Comparison of ENCODE assay signal across 2 cellular contexts in the genomic region with DNA sequence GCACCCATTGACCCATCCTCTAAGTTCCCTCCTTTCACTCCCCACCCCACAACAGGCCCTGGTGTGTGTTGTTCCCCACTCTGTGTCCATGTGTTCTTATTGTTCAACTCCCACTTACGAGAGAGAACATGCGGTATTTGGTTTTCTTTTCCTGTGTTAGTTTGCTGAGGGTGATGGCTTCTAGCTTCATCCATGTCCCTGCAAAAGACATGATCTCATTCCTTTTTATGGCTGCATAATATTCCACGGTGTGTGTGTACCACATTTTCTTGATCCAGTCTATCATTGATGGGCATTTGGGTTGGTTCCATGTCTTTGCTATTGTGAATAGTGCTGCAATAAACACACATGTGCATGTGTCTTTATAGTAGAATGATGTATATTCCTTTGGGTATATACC. TPM values are rescaled to one million over a fixed set of nuclear protein-coding genes. Genes with fewer than 3 reads are reported as not detected.
"Had no signal": no experiment of that assay in that cellular context is flagged by ENCODE, and none has a peak within 500 bp of the region (broad histone marks: within the 10 kb centered on the region; RNA-seq: fewer than 3 reads in every experiment).

No MANE protein-coding gene starts in this region.

RNA-seq across cellular contexts. Expression of a gene that starts 41.6 kb away (rescaled TPM):
- total RNA-seq: naive thymus-derived CD8-positive, alpha-beta T cell; natural killer cell had no signal
- polyA plus RNA-seq: naive thymus-derived CD8-positive, alpha-beta T cell had no signal
